In the genomic region with DNA sequence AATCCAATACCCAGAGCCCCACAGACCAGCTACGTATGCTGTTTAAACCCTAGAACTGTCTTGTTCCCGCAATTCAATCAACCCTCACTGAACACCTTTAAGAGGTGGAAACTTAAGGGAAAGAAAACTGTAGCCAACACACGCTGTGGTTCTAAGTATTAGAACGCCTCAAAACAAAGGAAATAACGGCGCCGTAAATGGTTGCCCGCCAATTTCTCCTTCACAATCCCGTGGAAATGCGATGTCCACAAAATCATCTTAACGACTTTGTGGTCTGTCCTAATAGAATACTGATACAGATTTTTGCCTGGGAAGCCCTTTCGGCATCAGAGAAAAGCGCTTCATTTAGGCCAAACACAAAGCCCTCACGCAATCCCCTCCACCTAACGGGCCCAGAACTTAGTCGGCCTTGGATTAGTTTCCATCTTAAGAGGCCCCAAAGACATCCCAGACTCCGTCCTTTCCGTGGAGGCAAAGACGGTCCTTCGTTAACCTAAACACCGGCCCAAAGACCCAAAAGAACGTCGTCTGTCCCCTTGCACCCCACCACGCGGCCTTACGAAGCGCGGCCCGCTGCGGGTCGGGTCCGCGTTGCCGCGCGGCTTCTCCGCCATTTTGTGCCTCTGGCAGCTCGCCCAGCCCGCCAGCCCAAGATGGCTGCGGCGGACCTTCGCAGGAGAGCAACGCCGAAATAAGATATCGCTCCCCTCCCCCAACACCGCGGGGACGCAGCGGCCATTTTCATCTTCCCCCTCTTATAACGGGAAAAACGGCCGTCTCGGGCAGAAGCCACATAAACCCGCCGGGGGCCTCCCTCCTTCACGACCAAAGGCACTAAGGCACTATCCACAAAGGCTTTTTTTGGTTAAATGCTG, we compare ENCODE assay signal across 8 cellular contexts. TPM values are rescaled to one million over a fixed set of nuclear protein-coding genes. Genes with fewer than 3 reads are reported as not detected.
DNase-seq lines count a peak whose midpoint lies in the region; ATAC-seq, FAIRE-seq and TF ChIP-seq lines count a peak whose summit lies in the region.

No MANE protein-coding gene starts in this region.

- 0 to 1% methylated on average over 18 to 25 of the region's 56 CpGs for WGBS in esophagus squamous epithelium, 2 donors

- TF ChIP-seq CTCF in D721Med (IDR thresholded peaks at IDR 0.05; ENCODE audit: insufficient read depth, missing control alignments) (no peak), esophagus squamous epithelium (IDR thresholded peaks at IDR 0.05) (no peak)

- FAIRE-seq in D721Med (lab: Jason Lieb, UNC): no peak

- peaks cover 13 to 47% (median 18%) of the 10 kb centered on the region in 3 donors for H3K4me1 ChIP-seq in esophagus squamous epithelium

- H3K9me3 ChIP-seq in KOPT-K1 (ENCODE audit: insufficient read depth, low read length, poor library complexity, severe bottlenecking) (no peaks in the 10 kb centered on the region), esophagus squamous epithelium (no peaks in the 10 kb centered on the region)

- peak in 1 of 4 donors; percentile 47 for TF ChIP-seq POLR2A in esophagus squamous epithelium (IDR thresholded peaks at IDR 0.05)

- intact Hi-C loops in esophagus squamous epithelium (cut with DNase I): no loop called here

- H3K27me3 ChIP-seq in esophagus squamous epithelium: no peaks in the 10 kb centered on the region

- DNase-seq in D721Med (ENCODE audit: insufficient read length, low spot score) (peak; percentile 38), esophagus squamous epithelium (lab: John Stamatoyannopoulos, UW) (peak; percentile 39), myocyte (ENCODE audit: low read depth) (peak; percentile 90)
- peak; percentile 89 to 91 for DNase-seq in activated T-cell treated with anti-CD3 and anti-CD28 coated beads, Interleukin-2, amount 50 U/mL, for 48 hours
- peak; percentile 72 to 77 for DNase-seq in stimulated activated CD8-positive, alpha-beta memory T cell treated with anti-CD3 and anti-CD28 coated beads, Interleukin-7, amount 100 ng/mL, for 4 hours (ENCODE audit: low read depth in 2 of 2)

- H3K36me3 ChIP-seq in KOPT-K1 (ENCODE audit: insufficient read depth, low read length) (peaks cover 47% of the 10 kb centered on the region), esophagus squamous epithelium (no peaks in the 10 kb centered on the region)

- ATAC-seq in GM21737 (IDR thresholded peaks at IDR 0.05; ENCODE audit: unreplicated experiment): peak; percentile 40

- H3K4me3 ChIP-seq in esophagus squamous epithelium: peak overlapping the region; percentile 57 to 100 (median 97)

- H3K27ac ChIP-seq in KOPT-K1 (ENCODE audit: low read depth, low read length, poor library complexity, severe bottlenecking): peak overlapping the region; percentile 100
- H3K27ac ChIP-seq in esophagus squamous epithelium: peak overlapping the region; percentile 94 to 100 (median 100)

TF ChIP-seq in PFSK-1, 5 proteins besides CTCF, POLR2A, EP300 and RAD21:
- TF ChIP-seq SIN3A (IDR thresholded peaks at IDR 0.05; ENCODE audit: borderline replicate concordance, insufficient read depth, low read length): 0 out of 2 replicates have a peak, but pooled peaks have one; percentile 14
- no peak for TF ChIP-seq POLR2AphosphoS5 (IDR thresholded peaks at IDR 0.05; ENCODE audit: low read depth, low read length)
- TF ChIP-seq, protein P1, sequence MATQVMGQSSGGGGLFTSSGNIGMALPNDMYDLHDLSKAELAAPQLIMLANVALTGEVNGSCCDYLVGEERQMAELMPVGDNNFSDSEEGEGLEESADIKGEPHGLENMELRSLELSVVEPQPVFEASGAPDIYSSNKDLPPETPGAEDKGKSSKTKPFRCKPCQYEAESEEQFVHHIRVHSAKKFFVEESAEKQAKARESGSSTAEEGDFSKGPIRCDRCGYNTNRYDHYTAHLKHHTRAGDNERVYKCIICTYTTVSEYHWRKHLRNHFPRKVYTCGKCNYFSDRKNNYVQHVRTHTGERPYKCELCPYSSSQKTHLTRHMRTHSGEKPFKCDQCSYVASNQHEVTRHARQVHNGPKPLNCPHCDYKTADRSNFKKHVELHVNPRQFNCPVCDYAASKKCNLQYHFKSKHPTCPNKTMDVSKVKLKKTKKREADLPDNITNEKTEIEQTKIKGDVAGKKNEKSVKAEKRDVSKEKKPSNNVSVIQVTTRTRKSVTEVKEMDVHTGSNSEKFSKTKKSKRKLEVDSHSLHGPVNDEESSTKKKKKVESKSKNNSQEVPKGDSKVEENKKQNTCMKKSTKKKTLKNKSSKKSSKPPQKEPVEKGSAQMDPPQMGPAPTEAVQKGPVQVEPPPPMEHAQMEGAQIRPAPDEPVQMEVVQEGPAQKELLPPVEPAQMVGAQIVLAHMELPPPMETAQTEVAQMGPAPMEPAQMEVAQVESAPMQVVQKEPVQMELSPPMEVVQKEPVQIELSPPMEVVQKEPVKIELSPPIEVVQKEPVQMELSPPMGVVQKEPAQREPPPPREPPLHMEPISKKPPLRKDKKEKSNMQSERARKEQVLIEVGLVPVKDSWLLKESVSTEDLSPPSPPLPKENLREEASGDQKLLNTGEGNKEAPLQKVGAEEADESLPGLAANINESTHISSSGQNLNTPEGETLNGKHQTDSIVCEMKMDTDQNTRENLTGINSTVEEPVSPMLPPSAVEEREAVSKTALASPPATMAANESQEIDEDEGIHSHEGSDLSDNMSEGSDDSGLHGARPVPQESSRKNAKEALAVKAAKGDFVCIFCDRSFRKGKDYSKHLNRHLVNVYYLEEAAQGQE (IDR thresholded peaks at IDR 0.05; ENCODE audit: insufficient read depth in 1 of 2, low read depth in 2 of 2, low read length in 2 of 2): 0 out of 4 replicates have a peak, but pooled peaks have one; percentile 21 to 23
- peak; percentile 56; the same call in 1 of the 2 replicates for TF ChIP-seq TAF1 (IDR thresholded peaks at IDR 0.05; ENCODE audit: borderline replicate concordance, insufficient read depth, low read length)
- TF ChIP-seq FOXP2 (optimal IDR thresholded peaks at IDR 0.05; ENCODE audit: borderline replicate concordance, extremely low read depth, extremely low read length, insufficient read depth): peak; percentile 41

RNA-seq across cellular contexts. Expression of a gene that starts 0.8 kb away (rescaled TPM):
- polyA plus RNA-seq in PFSK-1 (2012; ENCODE audit: insufficient read length, low read depth): 219 TPM
- total RNA-seq in esophagus squamous epithelium: 100 to 1,000 TPM in 3 of 4 donors, 10 to 100 TPM in 1; 83.3 to 396 (median 171) TPM
- 103 and 114 TPM in 2 replicates for total RNA-seq in myocyte
- polyA plus RNA-seq in myocyte (2012): 82.1 TPM

Comparison
In these comparisons a context has a peak if more than half of its experiments do, and no peak if none do; other contexts are left out.
1. Peak in every context shown above with its lines: DNase-seq, ATAC-seq, H3K4me3 ChIP-seq and H3K27ac ChIP-seq.
2. DNase-seq: peak in every context shown above with its lines; median percentile 90 in activated T-cell treated with anti-CD3 and anti-CD28 coated beads, Interleukin-2, amount 50 U/mL, for 48 hours; 90 in myocyte; 74 in stimulated activated CD8-positive, alpha-beta memory T cell treated with anti-CD3 and anti-CD28 coated beads, Interleukin-7, amount 100 ng/mL, for 4 hours; 39 in esophagus squamous epithelium; 38 in D721Med.